In the genomic region with DNA sequence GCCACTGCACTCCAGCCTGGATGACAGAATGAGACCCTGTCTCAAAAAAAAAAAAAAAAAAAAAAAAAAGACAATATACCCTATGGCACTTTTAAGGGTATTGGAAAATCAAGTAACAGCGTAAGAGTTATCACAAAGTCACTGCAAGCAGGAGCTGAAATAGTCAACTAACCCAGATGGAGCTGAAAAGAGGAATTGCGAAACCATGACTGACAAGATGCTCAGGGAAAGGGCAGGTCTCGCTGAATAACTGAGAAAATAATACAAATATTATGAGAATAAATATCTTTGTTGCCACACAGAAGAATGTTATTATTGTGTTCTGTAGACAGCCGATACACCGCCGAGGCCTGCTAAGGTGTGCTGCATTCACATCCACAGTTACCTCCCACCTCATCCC, we compare ENCODE assay signal across 1 cellular context.
TF ChIP-seq lines count a peak whose summit lies in the region.

No MANE protein-coding gene starts in this region.

TF ChIP-seq in K562, 482 proteins besides CTCF, POLR2A, EP300 and RAD21:
- TF ChIP-seq, protein P1, sequence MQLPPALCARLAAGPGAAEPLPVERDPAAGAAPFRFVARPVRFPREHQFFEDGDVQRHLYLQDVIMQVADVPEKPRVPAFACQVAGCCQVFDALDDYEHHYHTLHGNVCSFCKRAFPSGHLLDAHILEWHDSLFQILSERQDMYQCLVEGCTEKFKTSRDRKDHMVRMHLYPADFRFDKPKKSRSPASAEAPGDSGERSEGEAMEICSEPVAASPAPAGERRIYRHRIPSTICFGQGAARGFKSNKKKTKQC (CRISPR knock-in tag; IDR thresholded peaks at IDR 0.05), result no peak
- peak; percentile 84 for TF ChIP-seq CEBPB (tag; IDR thresholded peaks at IDR 0.05)
- TF ChIP-seq CEBPG (CRISPR knock-in tag; IDR thresholded peaks at IDR 0.05), result no peak; the same call in 1 of the 2 replicates
- peak; percentile 45 to 63; a peak in 3 of 4 replicates for TF ChIP-seq CEBPG (tag; conservative IDR thresholded peaks at IDR 0.05 in 1 of 2, IDR thresholded peaks at IDR 0.05 in 1 of 2)
